In the genomic region with DNA sequence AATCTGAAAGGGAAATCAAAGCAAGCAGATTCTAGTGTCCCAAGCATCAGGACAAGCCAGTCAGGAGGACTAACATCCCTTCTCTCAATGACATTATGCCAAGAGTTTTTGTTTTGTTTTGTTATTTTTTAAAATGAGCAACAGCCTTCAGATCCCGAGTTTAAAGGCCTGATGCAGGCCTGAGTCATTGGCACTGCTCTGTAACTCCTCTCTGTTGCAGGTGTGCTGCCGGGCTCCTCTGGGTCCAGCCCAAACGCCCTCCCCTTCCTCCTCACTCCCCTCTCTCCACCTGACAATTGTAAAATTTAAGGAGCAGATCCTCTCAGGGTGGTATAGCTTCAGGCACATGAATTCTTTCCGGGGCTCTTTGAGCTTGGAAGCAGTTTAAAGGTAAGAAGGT, we compare ENCODE assay signal across 19 cellular contexts.
DNase-seq lines count a peak whose midpoint lies in the region; ATAC-seq and TF ChIP-seq lines count a peak whose summit lies in the region.
"Had no signal": no experiment of that assay in that cellular context is flagged by ENCODE, and none has a peak within 500 bp of the region (broad histone marks: within the 10 kb centered on the region; RNA-seq: fewer than 3 reads in every experiment).

No MANE protein-coding gene starts in this region.

- no peaks in the 10 kb centered on the region for H3K4me1 ChIP-seq in breast epithelium
- H3K4me1 ChIP-seq: BLaER1 treated with 17β-estradiol and CSF1 and Interleukin-3, amounts not matched to agents 10 nM and 100 nM had no signal

- H3K36me3 ChIP-seq in breast epithelium = no peaks in the 10 kb centered on the region
- H3K36me3 ChIP-seq: BLaER1 treated with 17β-estradiol and CSF1 and Interleukin-3, amounts not matched to agents 10 nM and 100 nM had no signal

- H3K27me3 ChIP-seq in breast epithelium = no peaks in the 10 kb centered on the region
- H3K27me3 ChIP-seq: BLaER1 treated with 17β-estradiol and CSF1 and Interleukin-3, amounts not matched to agents 10 nM and 100 nM had no signal

- H3K27ac ChIP-seq in breast epithelium = no peak overlapping the region
- H3K27ac ChIP-seq: BLaER1 treated with 17β-estradiol and CSF1 and Interleukin-3, amounts not matched to agents 10 nM and 100 nM had no signal

- H3K9me3 Mint-ChIP-seq in MCF 10A (ENCODE audit: unreplicated experiment) (no peaks in the 10 kb centered on the region), WTC11 (no peaks in the 10 kb centered on the region), progenitor cell of endocrine pancreas (ENCODE audit: low read depth) (no peaks in the 10 kb centered on the region)

- H3K4me3 Mint-ChIP-seq in MCF 10A (ENCODE audit: unreplicated experiment) (no peak overlapping the region), WTC11 (no peak overlapping the region), progenitor cell of endocrine pancreas (ENCODE audit: low read depth) (no peak overlapping the region)
- H3K4me3 Mint-ChIP-seq: B cell; CD8-positive, alpha-beta T cell; HFFc6; IgD-negative memory B cell had no signal

- intact Hi-C loops in MCF 10A (cut with micrococcal nuclease) (no loop called here), breast epithelium (cut with DNase I; ENCODE audit: low total_unique reads) (no loop called here)

- no peak overlapping the region for H3K4me3 ChIP-seq in breast epithelium
- no peak overlapping the region for H3K4me3 ChIP-seq in epithelial cell of esophagus (ENCODE audit: low read length)
- H3K4me3 ChIP-seq: BLaER1 treated with 17β-estradiol and CSF1 and Interleukin-3, amounts not matched to agents 10 nM and 100 nM had no signal

- DNase-seq in MCF 10A (ENCODE audit: unreplicated experiment) = peak; percentile 16
- DNase-seq in breast epithelium (ENCODE audit: low spot score in 2 of 2) = no peak
- DNase-seq in WTC11 (ENCODE audit: low spot score) = no peak
- DNase-seq in epithelial cell of esophagus (ENCODE audit: low read depth) = peak; percentile 49
- DNase-seq in progenitor cell of endocrine pancreas (ENCODE audit: low spot score, unreplicated experiment) = no peak
- DNase-seq in stimulated activated CD4-positive, alpha-beta T cell treated with anti-CD3 and anti-CD28 coated beads, Interleukin-2, amount 100 ng/mL, for 24 hours = no peak
- DNase-seq: Calu3; CD8-positive, alpha-beta T cell; DMS79 treated with DMSO at 0.1 percent for 48 hours; GF-D8; H7; HFFc6 had no signal

- H3K9me3 ChIP-seq in breast epithelium = no peaks in the 10 kb centered on the region
- H3K9me3 ChIP-seq: BLaER1 treated with 17β-estradiol and CSF1 and Interleukin-3, amounts not matched to agents 10 nM and 100 nM had no signal

- H3K36me3 Mint-ChIP-seq in MCF 10A (ENCODE audit: insufficient read depth, unreplicated experiment) (no peaks in the 10 kb centered on the region), WTC11 (no peaks in the 10 kb centered on the region), progenitor cell of endocrine pancreas (ENCODE audit: insufficient read depth) (no peaks in the 10 kb centered on the region)
- H3K36me3 Mint-ChIP-seq: CD8-positive, alpha-beta T cell; IgD-negative memory B cell had no signal

- TF ChIP-seq CTCF in MCF 10A (IDR thresholded peaks at IDR 0.05; ENCODE audit: unreplicated experiment) (no peak), breast epithelium (IDR thresholded peaks at IDR 0.05) (no peak), WTC11 (IDR thresholded peaks at IDR 0.05) (no peak), epithelial cell of esophagus (IDR thresholded peaks at IDR 0.05; ENCODE audit: insufficient read depth, low read depth, low read length, missing control alignments) (no peak), progenitor cell of endocrine pancreas (IDR thresholded peaks at IDR 0.05; ENCODE audit: unreplicated experiment) (no peak)

- CTCF ChIA-PET in MCF 10A (lab: Yijun Ruan, JAX) (interaction anchor here (0.6 to 2.0 kb wide), 5 partner anchors 16 to 627 kb away, joined by 3 to 11 read pairs (median 3); no protein-coding TSS in a partner anchor), WTC11 (lab: Charles Lee) (interaction anchor here (1.1 kb wide), 1 partner anchor 17 kb away, joined by 3 read pairs; no protein-coding TSS in a partner anchor)

- H3K27me3 Mint-ChIP-seq in MCF 10A (ENCODE audit: insufficient read depth, unreplicated experiment) (no peaks in the 10 kb centered on the region), WTC11 (ENCODE audit: low read depth) (no peaks in the 10 kb centered on the region), progenitor cell of endocrine pancreas (no peaks in the 10 kb centered on the region)
- H3K27me3 Mint-ChIP-seq: B cell, IgD-negative memory B cell had no signal

- POLR2A ChIA-PET in MCF 10A (lab: Yijun Ruan, JAX) = interaction anchor here (0.7 kb wide), 2 partner anchors 18 to 309 kb away, joined by 3 read pairs; no protein-coding TSS in a partner anchor
- POLR2A ChIA-PET in WTC11 (lab: Charles Lee) = no interaction called here

- ATAC-seq in WTC11 (peak; percentile 57; the same call in 1 of the 2 replicates), HG02884 (IDR thresholded peaks at IDR 0.05; ENCODE audit: unreplicated experiment) (no peak), HG02763 (IDR thresholded peaks at IDR 0.05; ENCODE audit: unreplicated experiment) (no peak)
- ATAC-seq: CD8-positive, alpha-beta T cell; HCT116; HepG2 had no signal

- no TSS peak for BruUV-seq in MCF 10A (replicated peaks; lab: Mats Ljungman, UMichigan)

- no peak for TF ChIP-seq POLR2A in breast epithelium (IDR thresholded peaks at IDR 0.05)

- H3K4me1 Mint-ChIP-seq in MCF 10A (ENCODE audit: insufficient read depth, unreplicated experiment) (peaks cover under 1% of the 10 kb centered on the region), WTC11 (no peaks in the 10 kb centered on the region; the same call in 1 of the 2 replicates), progenitor cell of endocrine pancreas (ENCODE audit: low read depth) (peaks cover 4% of the 10 kb centered on the region)
- H3K4me1 Mint-ChIP-seq: B cell, IgD-negative memory B cell had no signal

- no peak overlapping the region for H3K27ac Mint-ChIP-seq in MCF 10A (ENCODE audit: low read depth, unreplicated experiment)
- H3K27ac Mint-ChIP-seq in WTC11 = no peak overlapping the region
- H3K27ac Mint-ChIP-seq in progenitor cell of endocrine pancreas = peak overlapping the region; percentile 54
- H3K27ac Mint-ChIP-seq: B cell; CD8-positive, alpha-beta T cell; HFFc6 had no signal

TF ChIP-seq in WTC11, 78 proteins besides CTCF, POLR2A, EP300 and RAD21:
- no peak for TF ChIP-seq ESRRA (CRISPR knock-in tag; IDR thresholded peaks at IDR 0.05; ENCODE audit: borderline replicate concordance)
- TF ChIP-seq USF1 (CRISPR knock-in tag; IDR thresholded peaks at IDR 0.05) = no peak
- TF ChIP-seq ATF6 (CRISPR knock-in tag; IDR thresholded peaks at IDR 0.05) = no peak
- TF ChIP-seq ELF4 (CRISPR knock-in tag; IDR thresholded peaks at IDR 0.05; ENCODE audit: low read depth) = no peak
- TF ChIP-seq, protein P1, sequence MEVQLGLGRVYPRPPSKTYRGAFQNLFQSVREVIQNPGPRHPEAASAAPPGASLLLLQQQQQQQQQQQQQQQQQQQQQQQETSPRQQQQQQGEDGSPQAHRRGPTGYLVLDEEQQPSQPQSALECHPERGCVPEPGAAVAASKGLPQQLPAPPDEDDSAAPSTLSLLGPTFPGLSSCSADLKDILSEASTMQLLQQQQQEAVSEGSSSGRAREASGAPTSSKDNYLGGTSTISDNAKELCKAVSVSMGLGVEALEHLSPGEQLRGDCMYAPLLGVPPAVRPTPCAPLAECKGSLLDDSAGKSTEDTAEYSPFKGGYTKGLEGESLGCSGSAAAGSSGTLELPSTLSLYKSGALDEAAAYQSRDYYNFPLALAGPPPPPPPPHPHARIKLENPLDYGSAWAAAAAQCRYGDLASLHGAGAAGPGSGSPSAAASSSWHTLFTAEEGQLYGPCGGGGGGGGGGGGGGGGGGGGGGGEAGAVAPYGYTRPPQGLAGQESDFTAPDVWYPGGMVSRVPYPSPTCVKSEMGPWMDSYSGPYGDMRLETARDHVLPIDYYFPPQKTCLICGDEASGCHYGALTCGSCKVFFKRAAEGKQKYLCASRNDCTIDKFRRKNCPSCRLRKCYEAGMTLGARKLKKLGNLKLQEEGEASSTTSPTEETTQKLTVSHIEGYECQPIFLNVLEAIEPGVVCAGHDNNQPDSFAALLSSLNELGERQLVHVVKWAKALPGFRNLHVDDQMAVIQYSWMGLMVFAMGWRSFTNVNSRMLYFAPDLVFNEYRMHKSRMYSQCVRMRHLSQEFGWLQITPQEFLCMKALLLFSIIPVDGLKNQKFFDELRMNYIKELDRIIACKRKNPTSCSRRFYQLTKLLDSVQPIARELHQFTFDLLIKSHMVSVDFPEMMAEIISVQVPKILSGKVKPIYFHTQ (CRISPR knock-in tag; IDR thresholded peaks at IDR 0.05) = no peak
- no peak for TF ChIP-seq FOXK1 (CRISPR knock-in tag; IDR thresholded peaks at IDR 0.05)

Comparison
In these comparisons a context has a peak if more than half of its experiments do, and no peak if none do; other contexts are left out.
1. DNase-seq: peak in MCF 10A (single experiment) and epithelial cell of esophagus (single experiment); none in breast epithelium (0 of 2), WTC11 (single experiment), progenitor cell of endocrine pancreas (single experiment) and stimulated activated CD4-positive, alpha-beta T cell treated with anti-CD3 and anti-CD28 coated beads, Interleukin-2, amount 100 ng/mL, for 24 hours (0 of 2).